ENCODE assay signal across 8 cellular contexts in genomic region chr10:100878291-100878910, GRCh38. TPM values are rescaled to one million over a fixed set of nuclear protein-coding genes. Genes with fewer than 3 reads are reported as not detected.
DNase-seq lines count a peak whose midpoint lies in the region; TF ChIP-seq lines count a peak whose summit lies in the region.

No MANE protein-coding gene starts in this region.

- H3K27ac Mint-ChIP-seq in activated CD4-positive, alpha-beta T cell treated with anti-CD3 and anti-CD28 coated beads, Interleukin-2, amount 10 ng/mL, durations not matched to agents 24 days and 14 days, result no peak overlapping the region

- no peaks in the 10 kb centered on the region for H3K9me2 ChIP-seq in SK-N-SH

- H2AFZ ChIP-seq in SK-N-SH (ENCODE audit: low read depth), result 0 out of 2 replicates have a peak overlapping the region, but pooled peaks have one; percentile 38

- no peaks in the 10 kb centered on the region for H3K36me3 ChIP-seq in SK-N-SH (replicated peaks in 1 of 2; ENCODE audit: control insufficient read depth in 1 of 2, insufficient read depth in 2 of 2, low read length in 1 of 2)
- no peaks in the 10 kb centered on the region for H3K36me3 ChIP-seq in tibial nerve

- no peak overlapping the region for H3K4me3 Mint-ChIP-seq in activated CD4-positive, alpha-beta T cell treated with anti-CD3 and anti-CD28 coated beads, Interleukin-2, amount 10 ng/mL, durations not matched to agents 24 days and 14 days

- intact Hi-C loops in activated CD4-positive, alpha-beta T cell treated with anti-CD3 and anti-CD28 coated beads, Interleukin-2, amount 10 ng/mL, durations not matched to agents 24 days and 14 days (cut with micrococcal nuclease), result loop anchor here (5.0 kb wide), 1 partner anchor 316 kb away; no protein-coding TSS in a partner anchor
- intact Hi-C loops in dorsolateral prefrontal cortex (cut with DNase I), result loop anchor here (2.0 to 10.0 kb wide), 2 partner anchors 316 to 444 kb away; no protein-coding TSS in a partner anchor

- H3K36me3 Mint-ChIP-seq in activated CD4-positive, alpha-beta T cell treated with anti-CD3 and anti-CD28 coated beads, Interleukin-2, amount 10 ng/mL, durations not matched to agents 24 days and 14 days (ENCODE audit: low read depth), result no peaks in the 10 kb centered on the region

- H3K27ac ChIP-seq in SK-N-SH (ENCODE audit: low read depth in 2 of 2, low read length in 1 of 2), result no peak overlapping the region
- peak overlapping the region in 1 of 59 donors; percentile 10 for H3K27ac ChIP-seq in dorsolateral prefrontal cortex
- H3K27ac ChIP-seq in tibial nerve, result no peak overlapping the region

- H3K9ac ChIP-seq in SK-N-SH, result no peak overlapping the region

- H3K27me3 Mint-ChIP-seq in activated CD4-positive, alpha-beta T cell treated with anti-CD3 and anti-CD28 coated beads, Interleukin-2, amount 10 ng/mL, durations not matched to agents 24 days and 14 days, result peaks cover 18% of the 10 kb centered on the region

- no peaks in the 10 kb centered on the region for H3K9me3 Mint-ChIP-seq in activated CD4-positive, alpha-beta T cell treated with anti-CD3 and anti-CD28 coated beads, Interleukin-2, amount 10 ng/mL, durations not matched to agents 24 days and 14 days

- peak; percentile 76 for DNase-seq in activated CD4-positive, alpha-beta T cell treated with anti-CD3 and anti-CD28 coated beads, Interleukin-2, amount 10 ng/mL, durations not matched to agents 24 days and 14 days
- DNase-seq in activated CD4-positive, alpha-beta T cell treated with anti-CD3 and anti-CD28 coated beads for 1 hour, result no peak
- DNase-seq in SK-N-SH (peak; percentile 80), dorsolateral prefrontal cortex (peak; percentile 38 to 80 (median 71)), medulla oblongata (ENCODE audit: extremely low spot score) (peak; percentile 87), tibial nerve (ENCODE audit: low spot score in 2 of 2) (no peak)
- DNase-seq in activated CD8-positive, alpha-beta memory T cell treated with anti-CD3 and anti-CD28 coated beads, Interleukin-2, amount 50 U/mL, for 4 hours, result no peak

- no peak for TF ChIP-seq POLR2A in tibial nerve (IDR thresholded peaks at IDR 0.05)

- H3K27me3 ChIP-seq in SK-N-SH (ENCODE audit: insufficient read depth), result no peaks in the 10 kb centered on the region
- H3K27me3 ChIP-seq in dorsolateral prefrontal cortex, result peaks cover 0 to 7% (median 0%) of the 10 kb centered on the region in 45 donors
- peaks cover 0 to 16% of the 10 kb centered on the region in 2 donors for H3K27me3 ChIP-seq in tibial nerve

- CTCF ChIA-PET in SK-N-SH (lab: Yijun Ruan, JAX), result interaction anchor here (0.6 to 15.7 kb wide), 73 partner anchors 9 to 539 kb away, joined by 3 to 267 read pairs (median 5); partner anchors contain the start of genes HIF1AN, LZTS2 and PAX2

- no peaks in the 10 kb centered on the region for H4K20me1 ChIP-seq in SK-N-SH (ENCODE audit: insufficient read depth)

- TF ChIP-seq CTCF in LNCAP (IDR thresholded peaks at IDR 0.05) (peak; percentile 48; the same call in 1 of the 2 replicates), SK-N-SH (IDR thresholded peaks at IDR 0.05) (peak; percentile 79), dorsolateral prefrontal cortex (IDR thresholded peaks at IDR 0.05 in 54 of 56, conservative IDR thresholded peaks at IDR 0.05 in 2 of 56; ENCODE audit: low read depth in 1 of 56, partially characterized antibody in 56 of 56) (peak; percentile 37 to 87 (median 76)), tibial nerve (IDR thresholded peaks at IDR 0.05) (peak; percentile 35 to 65 (median 51))

- peaks cover 0 to 30% of the 10 kb centered on the region in 2 experiments; a peak in 2 of 4 replicates for H3K4me1 ChIP-seq in SK-N-SH (ENCODE audit: control insufficient read depth in 1 of 2, insufficient read depth in 2 of 2, low read depth in 1 of 2, low read length in 1 of 2)
- peaks cover 0 to 18% (median 0%) of the 10 kb centered on the region in 4 donors for H3K4me1 ChIP-seq in tibial nerve

- H3K4me3 ChIP-seq in SK-N-SH (ENCODE audit: low read depth in 2 of 2, low read length in 1 of 2), result no peak overlapping the region
- no peak overlapping the region for H3K4me3 ChIP-seq in dorsolateral prefrontal cortex
- no peak overlapping the region for H3K4me3 ChIP-seq in tibial nerve

- no peaks in the 10 kb centered on the region for H3K79me2 ChIP-seq in SK-N-SH (ENCODE audit: insufficient read depth)

- H3K4me1 Mint-ChIP-seq in activated CD4-positive, alpha-beta T cell treated with anti-CD3 and anti-CD28 coated beads, Interleukin-2, amount 10 ng/mL, durations not matched to agents 24 days and 14 days, result no peaks in the 10 kb centered on the region

- H3K9me3 ChIP-seq in SK-N-SH (no peaks in the 10 kb centered on the region), tibial nerve (no peaks in the 10 kb centered on the region)

- TF ChIP-seq RAD21 in SK-N-SH (IDR thresholded peaks at IDR 0.05; ENCODE audit: low read length), result peak; percentile 96

- TF ChIP-seq EP300 in SK-N-SH (IDR thresholded peaks at IDR 0.05; ENCODE audit: borderline replicate concordance in 1 of 2, low read depth in 1 of 2, low read length in 1 of 2), result no peak
- TF ChIP-seq EP300 in tibial nerve (IDR thresholded peaks at IDR 0.05), result no peak

- POLR2A ChIA-PET in SK-N-SH (lab: Yijun Ruan, JAX), result interaction anchor here (0.6 to 1.2 kb wide), 2 partner anchors 111 to 316 kb away, joined by 3 to 6 read pairs; no protein-coding TSS in a partner anchor

- 15% methylated on average over 5 of the region's 5 CpGs for WGBS in SK-N-SH (ENCODE audit: low lambda C conversion rate)
- WGBS in tibial nerve, 2 donors, result 1 to 18% methylated on average over 5 of the region's 5 CpGs

- peaks cover 3% of the 10 kb centered on the region for H3F3A ChIP-seq in SK-N-SH (replicated peaks; ENCODE audit: insufficient read depth)

- H3K4me2 ChIP-seq in SK-N-SH, result no peak overlapping the region

TF ChIP-seq in SK-N-SH, 30 proteins besides CTCF, POLR2A, EP300 and RAD21:
- peak; percentile 87 for TF ChIP-seq SMC3 (IDR thresholded peaks at IDR 0.05; ENCODE audit: low read depth, low read length)
- no peak for TF ChIP-seq GATA2 (CRISPR knock-in tag; IDR thresholded peaks at IDR 0.05)
TF ChIP-seq in SK-N-SH: peak in this region for 1.

RNA-seq across cellular contexts. Expression of gene SLF2, which starts 34.4 kb away (rescaled TPM):
- total RNA-seq in activated CD4-positive, alpha-beta T cell treated with anti-CD3 and anti-CD28 coated beads, Interleukin-2, amount 10 ng/mL, durations not matched to agents 24 days and 14 days, result 34.9 and 35.3 TPM in 2 replicates
- 6.3 and 7.5 TPM in 2 replicates for polyA plus RNA-seq in SK-N-SH (2012; rRNA removed)
- polyA plus RNA-seq in SK-N-SH (2012; cell fraction: cytosol; rRNA removed), result 4.9 and 5.0 TPM in 2 replicates
- polyA plus RNA-seq in SK-N-SH (2012; cell fraction: nucleus; rRNA removed), result 20.7 and 25.6 TPM in 2 replicates
- total RNA-seq in dorsolateral prefrontal cortex (10 to 100 TPM; 32.8 to 92.3 (median 49.6) TPM), tibial nerve (10 to 100 TPM; 25.7 to 37.7 (median 29.7) TPM)

Comparison
In these comparisons a context has a peak if more than half of its experiments do, and no peak if none do; other contexts are left out.
1. DNase-seq: peak in activated CD4-positive, alpha-beta T cell treated with anti-CD3 and anti-CD28 coated beads, Interleukin-2, amount 10 ng/mL, durations not matched to agents 24 days and 14 days (single experiment), SK-N-SH (single experiment), dorsolateral prefrontal cortex (10 of 10) and medulla oblongata (single experiment); none in activated CD4-positive, alpha-beta T cell treated with anti-CD3 and anti-CD28 coated beads for 1 hour (single experiment), tibial nerve (0 of 2) and activated CD8-positive, alpha-beta memory T cell treated with anti-CD3 and anti-CD28 coated beads, Interleukin-2, amount 50 U/mL, for 4 hours (single experiment).
2. Peak in every context shown above with its lines, with median percentiles within 50 percentile points of each other: CTCF ChIP-seq.